In the genomic region with DNA sequence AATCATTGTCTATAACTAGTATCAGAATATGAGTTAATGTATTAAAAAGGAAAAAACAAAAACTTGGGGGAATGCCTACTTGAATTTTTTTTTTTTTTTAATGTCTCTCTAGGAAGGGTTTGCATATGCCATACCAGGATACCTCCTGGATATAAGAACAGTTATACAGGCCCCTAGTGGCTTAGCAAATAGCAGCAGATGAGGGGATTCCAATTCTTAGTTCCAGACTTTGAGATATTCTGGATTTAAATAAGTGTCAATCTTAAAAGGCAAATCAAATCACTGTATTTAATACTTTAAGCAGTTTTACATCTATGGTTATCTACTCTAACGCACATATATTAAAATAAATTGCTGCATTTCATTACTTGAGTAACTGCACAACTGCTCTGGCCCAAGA, we compare ENCODE assay signal across 11 cellular contexts.
A peak's percentile ranks its signal among the peaks of the same experiment; 100 is the strongest.
DNase-seq lines count a peak whose midpoint lies in the region; ATAC-seq and TF ChIP-seq lines count a peak whose summit lies in the region.
"Had no signal": no experiment of that assay in that cellular context is flagged by ENCODE, and none has a peak within 500 bp of the region (broad histone marks: within the 10 kb centered on the region; RNA-seq: fewer than 3 reads in every experiment).

No MANE protein-coding gene starts in this region.

- POLR2A ChIA-PET in RWPE1 (lab: Yijun Ruan, JAX; ENCODE audit: low non-redundant PET), result no interaction called here

- DNase-seq in NCI-H345 (lab: John Stamatoyannopoulos, UW) (peak; percentile 31), NCI-H345 treated with DMSO at 0.1 percent for 48 hours (lab: John Stamatoyannopoulos, UW; ENCODE audit: unreplicated experiment) (no peak), RWPE1 (ENCODE audit: low spot score) (no peak), foreskin fibroblast (peak in 1 of 2 donors; percentile 70), smooth muscle cell (lab: John Stamatoyannopoulos, UW; ENCODE audit: unreplicated experiment) (no peak)
- DNase-seq in stimulated activated CD4-positive, alpha-beta T cell treated with anti-CD3 and anti-CD28 coated beads, Interleukin-15, amount 100 ng/mL, for 24 hours, result no peak
- DNase-seq: IMR-90 had no signal

- H3K27ac ChIP-seq in RWPE1 (no peak overlapping the region), smooth muscle cell (ENCODE audit: low read depth) (no peak overlapping the region)

- no peak overlapping the region for H2AFZ ChIP-seq in smooth muscle cell (ENCODE audit: low read depth)

- peaks cover 5% of the 10 kb centered on the region for H3F3A ChIP-seq in smooth muscle cell (ENCODE audit: low read depth)

- peak overlapping the region; percentile 100 for H3K4me2 ChIP-seq in smooth muscle cell

- peak; percentile 22; the same call in 1 of the 2 replicates for TF ChIP-seq CTCF in RWPE1 (conservative IDR thresholded peaks at IDR 0.05; ENCODE audit: low read depth)
- TF ChIP-seq CTCF in foreskin fibroblast (IDR thresholded peaks at IDR 0.05; ENCODE audit: low read depth, low read length), result peak; percentile 47
- TF ChIP-seq CTCF in smooth muscle cell (IDR thresholded peaks at IDR 0.05; ENCODE audit: borderline replicate concordance, insufficient read depth, poor library complexity, severe bottlenecking), result peak; percentile 39

- CTCF ChIA-PET in RWPE1 (lab: Yijun Ruan, JAX), result no interaction called here

- no peaks in the 10 kb centered on the region for H3K9me3 ChIP-seq in smooth muscle cell (replicated peaks; ENCODE audit: low read depth)

- H3K9me3 Mint-ChIP-seq in stimulated activated memory B cell treated with anti-CD40 and anti-IgM and Interleukin-4, amounts not matched to agents 10 μg/mL and 1 μg/mL and 100 μg/mL, for 72 hours, result no peaks in the 10 kb centered on the region

- H3K27ac Mint-ChIP-seq in stimulated activated memory B cell treated with anti-CD40 and anti-IgM and Interleukin-4, amounts not matched to agents 10 μg/mL and 1 μg/mL and 100 μg/mL, for 72 hours, result no peak overlapping the region
- H3K27ac Mint-ChIP-seq: B cell had no signal

- ATAC-seq in stimulated activated memory B cell treated with anti-CD40 and anti-IgM and Interleukin-4, amounts not matched to agents 10 μg/mL and 1 μg/mL and 100 μg/mL, for 72 hours, result no peak
- no peak for ATAC-seq in GM19324 (IDR thresholded peaks at IDR 0.05; ENCODE audit: low FRiP score, unreplicated experiment)
- ATAC-seq: HCT116 had no signal

- H3K36me3 ChIP-seq in smooth muscle cell (ENCODE audit: low read depth), result no peaks in the 10 kb centered on the region

- no peaks in the 10 kb centered on the region for H3K36me3 Mint-ChIP-seq in stimulated activated memory B cell treated with anti-CD40 and anti-IgM and Interleukin-4, amounts not matched to agents 10 μg/mL and 1 μg/mL and 100 μg/mL, for 72 hours

- no peak overlapping the region for H3K4me3 Mint-ChIP-seq in stimulated activated memory B cell treated with anti-CD40 and anti-IgM and Interleukin-4, amounts not matched to agents 10 μg/mL and 1 μg/mL and 100 μg/mL, for 72 hours
- H3K4me3 Mint-ChIP-seq: B cell had no signal

- no peak overlapping the region for H3K4me3 ChIP-seq in foreskin fibroblast (ENCODE audit: low read depth in 1 of 2, low read length in 2 of 2)
- peak overlapping the region; percentile 70 for H3K4me3 ChIP-seq in smooth muscle cell

- H3K9ac ChIP-seq in smooth muscle cell (ENCODE audit: low read depth), result no peak overlapping the region

- H4K20me1 ChIP-seq in smooth muscle cell (ENCODE audit: low read depth), result no peaks in the 10 kb centered on the region

- no peaks in the 10 kb centered on the region for H3K27me3 ChIP-seq in smooth muscle cell (ENCODE audit: low read depth)

- peaks cover 64% of the 10 kb centered on the region for H3K79me2 ChIP-seq in smooth muscle cell (ENCODE audit: low read depth)

- peaks cover 39% of the 10 kb centered on the region for H3K4me1 ChIP-seq in smooth muscle cell (ENCODE audit: low read depth)

- peaks cover 7% of the 10 kb centered on the region for H3K4me1 Mint-ChIP-seq in stimulated activated memory B cell treated with anti-CD40 and anti-IgM and Interleukin-4, amounts not matched to agents 10 μg/mL and 1 μg/mL and 100 μg/mL, for 72 hours

- H3K27me3 Mint-ChIP-seq in stimulated activated memory B cell treated with anti-CD40 and anti-IgM and Interleukin-4, amounts not matched to agents 10 μg/mL and 1 μg/mL and 100 μg/mL, for 72 hours, result peaks cover 41% of the 10 kb centered on the region

- WGBS in smooth muscle cell (ENCODE audit: low lambda C conversion rate), result 36% methylated on average over 1 of the region's 1 CpG
